In genomic region chr1:201119826-201120225, GRCh38 we compare ENCODE assay signal across 22 cellular contexts. TPM values are rescaled to one million over a fixed set of nuclear protein-coding genes. Genes with fewer than 3 reads are reported as not detected.
DNase-seq lines count a peak whose midpoint lies in the region; ATAC-seq and TF ChIP-seq lines count a peak whose summit lies in the region.
"Had no signal": no experiment of that assay in that cellular context is flagged by ENCODE, and none has a peak within 500 bp of the region (broad histone marks: within the 10 kb centered on the region; RNA-seq: fewer than 3 reads in every experiment).

No MANE protein-coding gene starts in this region.

- H3K9ac ChIP-seq in PC-3 (ENCODE audit: low read length) = no peak overlapping the region
- H3K9ac ChIP-seq: SK-N-SH had no signal

- no peaks in the 10 kb centered on the region for H3K9me2 ChIP-seq in PC-3 (replicated peaks; ENCODE audit: low read length)
- H3K9me2 ChIP-seq: SK-N-SH had no signal

- H3F3A ChIP-seq in PC-3 (ENCODE audit: low read length, unreplicated experiment) = no peaks in the 10 kb centered on the region

- H3K27me3 ChIP-seq in PC-3 (ENCODE audit: low read length) (no peaks in the 10 kb centered on the region), osteoblast (ENCODE audit: insufficient read depth, low read length) (peaks cover 55% of the 10 kb centered on the region)

- no peaks in the 10 kb centered on the region for H3K36me3 ChIP-seq in mucosa of descending colon (ENCODE audit: low read depth)
- no peaks in the 10 kb centered on the region for H3K36me3 ChIP-seq in PC-3 (ENCODE audit: low read depth, low read length)
- H3K36me3 ChIP-seq in osteoblast (ENCODE audit: insufficient read depth, low read length) = no peaks in the 10 kb centered on the region
- H3K36me3 ChIP-seq: brain microvascular endothelial cell, lower lobe of right lung had no signal

- no peak overlapping the region for H3K4me2 ChIP-seq in PC-3 (ENCODE audit: low read length)
- no peak overlapping the region for H3K4me2 ChIP-seq in osteoblast (ENCODE audit: insufficient read depth, low read length)
- H3K4me2 ChIP-seq: GM23338, SK-N-SH had no signal

- no peak overlapping the region for H3K27ac Mint-ChIP-seq in activated CD4-positive, alpha-beta T cell treated with anti-CD3 and anti-CD28 coated beads, Interleukin-2, amount 10 ng/mL, durations not matched to agents 24 days and 14 days
- no peak overlapping the region for H3K27ac Mint-ChIP-seq in activated CD4-positive, alpha-beta T cell treated with anti-CD3 and anti-CD28 coated beads, Interleukin-2, amount 10 ng/mL, durations not matched to agents 7 days and 5 days
- H3K27ac Mint-ChIP-seq: activated T-helper 1 cell treated with anti-CD3 and anti-CD28 coated beads, Interleukin-12 subunit alpha, Interleukin-12 subunit beta, Interleukin-2, Interleukin-4 antibody, amounts not matched to agents 30 ng/mL and 10 ng/mL and 1 ng/mL, durations not matched to agents 14 hours and 24 hours and 36 hours; CD4-positive, alpha-beta T cell; GM23338 had no signal

- intact Hi-C loops in activated CD4-positive, alpha-beta T cell treated with anti-CD3 and anti-CD28 coated beads, Interleukin-2, amount 10 ng/mL, durations not matched to agents 24 days and 14 days (cut with micrococcal nuclease) = no loop called here
- intact Hi-C loops in mucosa of descending colon (cut with DNase I, micrococcal nuclease) (no loop called here), PC-3 (cut with micrococcal nuclease) (no loop called here)

- H3K79me2 ChIP-seq in PC-3 (ENCODE audit: low read length) = peaks cover 9% of the 10 kb centered on the region; the same call in 1 of the 2 replicates
- no peaks in the 10 kb centered on the region for H3K79me2 ChIP-seq in osteoblast (ENCODE audit: insufficient read depth, low read length)

- H3K4me3 Mint-ChIP-seq in activated CD4-positive, alpha-beta T cell treated with anti-CD3 and anti-CD28 coated beads, Interleukin-2, amount 10 ng/mL, durations not matched to agents 24 days and 14 days = no peak overlapping the region
- H3K4me3 Mint-ChIP-seq in activated CD4-positive, alpha-beta T cell treated with anti-CD3 and anti-CD28 coated beads, Interleukin-2, amount 10 ng/mL, durations not matched to agents 7 days and 5 days = no peak overlapping the region
- H3K4me3 Mint-ChIP-seq: activated T-helper 1 cell treated with anti-CD3 and anti-CD28 coated beads, Interleukin-12 subunit alpha, Interleukin-12 subunit beta, Interleukin-2, Interleukin-4 antibody, amounts not matched to agents 30 ng/mL and 10 ng/mL and 1 ng/mL, durations not matched to agents 14 hours and 24 hours and 36 hours; CD4-positive, alpha-beta T cell; GM23338 had no signal

- no TSS peak for BruUV-seq in PC-3 (replicated peaks; lab: Mats Ljungman, UMichigan)

- H3K36me3 Mint-ChIP-seq in activated CD4-positive, alpha-beta T cell treated with anti-CD3 and anti-CD28 coated beads, Interleukin-2, amount 10 ng/mL, durations not matched to agents 24 days and 14 days (ENCODE audit: low read depth) = no peaks in the 10 kb centered on the region
- H3K36me3 Mint-ChIP-seq in activated CD4-positive, alpha-beta T cell treated with anti-CD3 and anti-CD28 coated beads, Interleukin-2, amount 10 ng/mL, durations not matched to agents 7 days and 5 days (ENCODE audit: low read depth) = no peaks in the 10 kb centered on the region

- POLR2A ChIA-PET in activated CD4-positive, alpha-beta T cell treated with anti-CD3 and anti-CD28 coated beads, Interleukin-2, amount 10 ng/mL, durations not matched to agents 7 days and 5 days (lab: Charles Lee) = no interaction called here
- POLR2A ChIA-PET in PC-3 (lab: Charles Lee; ENCODE audit: unreplicated experiment) = no interaction called here

- H3K9me3 Mint-ChIP-seq in activated CD4-positive, alpha-beta T cell treated with anti-CD3 and anti-CD28 coated beads, Interleukin-2, amount 10 ng/mL, durations not matched to agents 24 days and 14 days = no peaks in the 10 kb centered on the region
- no peaks in the 10 kb centered on the region for H3K9me3 Mint-ChIP-seq in activated CD4-positive, alpha-beta T cell treated with anti-CD3 and anti-CD28 coated beads, Interleukin-2, amount 10 ng/mL, durations not matched to agents 7 days and 5 days
- H3K9me3 Mint-ChIP-seq: activated T-helper 1 cell treated with anti-CD3 and anti-CD28 coated beads, Interleukin-12 subunit alpha, Interleukin-12 subunit beta, Interleukin-2, Interleukin-4 antibody, amounts not matched to agents 30 ng/mL and 10 ng/mL and 1 ng/mL, durations not matched to agents 14 hours and 24 hours and 36 hours; CD4-positive, alpha-beta T cell; GM23338 had no signal

- peaks cover 39% of the 10 kb centered on the region for H3K27me3 Mint-ChIP-seq in activated CD4-positive, alpha-beta T cell treated with anti-CD3 and anti-CD28 coated beads, Interleukin-2, amount 10 ng/mL, durations not matched to agents 24 days and 14 days
- peaks cover 27% of the 10 kb centered on the region for H3K27me3 Mint-ChIP-seq in activated CD4-positive, alpha-beta T cell treated with anti-CD3 and anti-CD28 coated beads, Interleukin-2, amount 10 ng/mL, durations not matched to agents 7 days and 5 days

- no peaks in the 10 kb centered on the region for H4K20me1 ChIP-seq in PC-3 (ENCODE audit: low read length)
- H4K20me1 ChIP-seq in osteoblast (ENCODE audit: insufficient read depth, low read length) = peaks cover 3% of the 10 kb centered on the region

- no peak overlapping the region for H3K4me3 ChIP-seq in cardiac fibroblast (replicated peaks in 1 of 2; ENCODE audit: low read depth in 2 of 2, low read length in 2 of 2)
- no peak overlapping the region for H3K4me3 ChIP-seq in mucosa of descending colon
- H3K4me3 ChIP-seq in PC-3 (ENCODE audit: low read length) = no peak overlapping the region
- H3K4me3 ChIP-seq in osteoblast (ENCODE audit: insufficient read depth, low read length) = no peak overlapping the region
- H3K4me3 ChIP-seq: dorsolateral prefrontal cortex, GM23338, K562, lower lobe of right lung had no signal

- no peak overlapping the region for H2AFZ ChIP-seq in PC-3 (ENCODE audit: low read length)
- no peak overlapping the region for H2AFZ ChIP-seq in osteoblast (ENCODE audit: low read length)
- H2AFZ ChIP-seq: GM23338 had no signal

- no peaks in the 10 kb centered on the region for H3K9me3 ChIP-seq in mucosa of descending colon
- H3K9me3 ChIP-seq in PC-3 (ENCODE audit: low read length) = no peaks in the 10 kb centered on the region
- no peaks in the 10 kb centered on the region for H3K9me3 ChIP-seq in osteoblast (ENCODE audit: low read depth, low read length)
- H3K9me3 ChIP-seq: lower lobe of right lung, SK-N-SH had no signal

- H3K27ac ChIP-seq in PC-3 (ENCODE audit: low read length) = no peak overlapping the region
- H3K27ac ChIP-seq in osteoblast (ENCODE audit: low read depth, low read length) = no peak overlapping the region
- H3K27ac ChIP-seq: brain microvascular endothelial cell, dorsolateral prefrontal cortex, lower lobe of right lung had no signal

- H3K4me1 ChIP-seq in mucosa of descending colon (ENCODE audit: low read depth) (peaks cover 4% of the 10 kb centered on the region), PC-3 (ENCODE audit: insufficient read depth, low read length) (peaks cover 30% of the 10 kb centered on the region), osteoblast (ENCODE audit: insufficient read depth, low read length) (no peaks in the 10 kb centered on the region)
- H3K4me1 ChIP-seq: lower lobe of right lung had no signal

- ATAC-seq in mucosa of descending colon = peak; percentile 42
- ATAC-seq in PC-3 = no peak

- peak; percentile 58 for DNase-seq in activated CD4-positive, alpha-beta T cell treated with anti-CD3 and anti-CD28 coated beads, Interleukin-2, amount 10 ng/mL, durations not matched to agents 24 days and 14 days
- DNase-seq in activated CD4-positive, alpha-beta T cell treated with anti-CD3 and anti-CD28 coated beads, Interleukin-2, amount 10 ng/mL, durations not matched to agents 7 days and 5 days = no peak
- DNase-seq in Kasumi-1 (lab: John Stamatoyannopoulos, UW) = peak; percentile 81 to 83
- peak; percentile 22 to 31 for DNase-seq in cardiac fibroblast (ENCODE audit: low read depth in 2 of 2)
- no peak for DNase-seq in mucosa of descending colon
- DNase-seq in PC-3 = no peak
- DNase-seq in NCI-H1694 treated with DMSO at 0.1 percent for 48 hours (lab: John Stamatoyannopoulos, UW) = no peak
- no peak for DNase-seq in osteoblast (ENCODE audit: insufficient read length, low spot score, missing footprints)
- DNase-seq: lower lobe of right lung, NCI-H1105, occipital lobe, T1000 had no signal

- TF ChIP-seq CTCF in cardiac fibroblast (IDR thresholded peaks at IDR 0.05; ENCODE audit: low read depth, low read length) (no peak), mucosa of descending colon (IDR thresholded peaks at IDR 0.05) (no peak), PC-3 (conservative IDR thresholded peaks at IDR 0.05; ENCODE audit: low read depth, low read length) (no peak), osteoblast (IDR thresholded peaks at IDR 0.05; ENCODE audit: extremely low read depth, low read depth, low read length) (no peak)

- CTCF ChIA-PET in activated CD4-positive, alpha-beta T cell treated with anti-CD3 and anti-CD28 coated beads, Interleukin-2, amount 10 ng/mL, durations not matched to agents 7 days and 5 days (lab: Charles Lee) = interaction anchor here (0.6 to 2.4 kb wide), 9 partner anchors 9 to 497 kb away, joined by 3 to 12 read pairs (median 5); partner anchors contain the start of gene TMEM9
- CTCF ChIA-PET in PC-3 (lab: Charles Lee) = interaction anchor here (0.5 to 2.0 kb wide), 3 partner anchors 18 to 498 kb away, joined by 3 to 9 read pairs (median 7); no protein-coding TSS in a partner anchor

- H3K4me1 Mint-ChIP-seq in activated CD4-positive, alpha-beta T cell treated with anti-CD3 and anti-CD28 coated beads, Interleukin-2, amount 10 ng/mL, durations not matched to agents 24 days and 14 days = no peaks in the 10 kb centered on the region
- peaks cover 5% of the 10 kb centered on the region for H3K4me1 Mint-ChIP-seq in activated CD4-positive, alpha-beta T cell treated with anti-CD3 and anti-CD28 coated beads, Interleukin-2, amount 10 ng/mL, durations not matched to agents 7 days and 5 days

RNA-seq across cellular contexts. Expression of gene ASCL5, which starts 7.2 kb away (rescaled TPM):
- total RNA-seq in activated CD4-positive, alpha-beta T cell treated with anti-CD3 and anti-CD28 coated beads, Interleukin-2, amount 10 ng/mL, durations not matched to agents 24 days and 14 days = not detected in 2 replicates
- not detected for total RNA-seq in activated CD4-positive, alpha-beta T cell treated with anti-CD3 and anti-CD28 coated beads, Interleukin-2, amount 10 ng/mL, durations not matched to agents 7 days and 5 days
- total RNA-seq in mucosa of descending colon (not detected), PC-3 (2014; rRNA removed) (2.4 and 3.1 TPM in 2 replicates), osteoblast (not detected in 2 replicates)
- total RNA-seq: A673; activated T-helper 1 cell treated with anti-CD3 and anti-CD28 coated beads, Interleukin-12 subunit alpha, Interleukin-12 subunit beta, Interleukin-2, Interleukin-4 antibody, amounts not matched to agents 30 ng/mL and 10 ng/mL and 1 ng/mL, durations not matched to agents 14 hours and 24 hours and 36 hours; epithelial cell of proximal tubule; GM23338; lower lobe of right lung; temporal lobe had no signal

RNA-seq across cellular contexts. Expression of gene CACNA1S, which starts 7.6 kb away (rescaled TPM):
- not detected in 2 replicates for total RNA-seq in activated CD4-positive, alpha-beta T cell treated with anti-CD3 and anti-CD28 coated beads, Interleukin-2, amount 10 ng/mL, durations not matched to agents 24 days and 14 days
- not detected for total RNA-seq in activated CD4-positive, alpha-beta T cell treated with anti-CD3 and anti-CD28 coated beads, Interleukin-2, amount 10 ng/mL, durations not matched to agents 7 days and 5 days
- total RNA-seq in mucosa of descending colon (not detected), PC-3 (2014; rRNA removed) (not detected in 2 replicates), osteoblast (not detected in 2 replicates)
- total RNA-seq: A673; activated T-helper 1 cell treated with anti-CD3 and anti-CD28 coated beads, Interleukin-12 subunit alpha, Interleukin-12 subunit beta, Interleukin-2, Interleukin-4 antibody, amounts not matched to agents 30 ng/mL and 10 ng/mL and 1 ng/mL, durations not matched to agents 14 hours and 24 hours and 36 hours; CD4-positive, alpha-beta T cell; epithelial cell of proximal tubule; K562 had no signal

RNA-seq across cellular contexts. Expression of gene TMEM9, which starts 34.4 kb away (rescaled TPM):
- total RNA-seq in activated CD4-positive, alpha-beta T cell treated with anti-CD3 and anti-CD28 coated beads, Interleukin-2, amount 10 ng/mL, durations not matched to agents 24 days and 14 days = 11.3 and 13.5 TPM in 2 replicates
- 10 to 100 TPM; 15.2 to 17.2 TPM for total RNA-seq in activated CD4-positive, alpha-beta T cell treated with anti-CD3 and anti-CD28 coated beads, Interleukin-2, amount 10 ng/mL, durations not matched to agents 7 days and 5 days
- total RNA-seq in mucosa of descending colon (10 to 100 TPM; 19.1 to 38.9 (median 24.1) TPM), PC-3 (2014; rRNA removed) (428 and 435 TPM in 2 replicates), osteoblast (38.9 and 45.6 TPM in 2 replicates)

Comparison
In these comparisons a context has a peak if more than half of its experiments do, and no peak if none do; other contexts are left out.
1. DNase-seq: peak in activated CD4-positive, alpha-beta T cell treated with anti-CD3 and anti-CD28 coated beads, Interleukin-2, amount 10 ng/mL, durations not matched to agents 24 days and 14 days (single experiment), Kasumi-1 (2 of 2) and cardiac fibroblast (2 of 2); none in activated CD4-positive, alpha-beta T cell treated with anti-CD3 and anti-CD28 coated beads, Interleukin-2, amount 10 ng/mL, durations not matched to agents 7 days and 5 days (single experiment), mucosa of descending colon (0 of 3), PC-3 (single experiment), NCI-H1694 treated with DMSO at 0.1 percent for 48 hours (single experiment) and osteoblast (single experiment).